In the genomic region with DNA sequence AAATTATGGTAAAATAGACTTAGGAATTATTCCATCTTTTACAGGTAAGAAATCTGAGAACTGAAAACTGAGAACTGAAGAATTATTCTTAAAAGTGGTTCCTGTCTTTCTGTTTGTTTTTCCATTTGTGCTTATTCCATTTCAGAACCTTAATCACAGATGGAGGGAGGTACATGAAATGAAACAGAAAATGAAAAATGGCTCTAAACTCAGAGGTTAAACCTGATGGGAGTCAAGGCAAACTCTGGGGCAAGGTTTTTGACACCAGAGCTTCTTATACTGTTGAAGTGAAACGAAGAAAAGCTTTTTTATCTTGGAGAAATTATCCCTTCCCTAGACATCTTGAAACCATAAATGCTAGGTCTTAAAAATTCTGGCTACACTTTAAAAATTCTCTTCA, we compare ENCODE assay signal across 28 cellular contexts.
"Had no signal": no experiment of that assay in that cellular context is flagged by ENCODE, and none has a peak within 500 bp of the region (broad histone marks: within the 10 kb centered on the region; RNA-seq: fewer than 3 reads in every experiment).

No MANE protein-coding gene starts in this region.

- H3K4me1 Mint-ChIP-seq: naive B cell, neural crest cell had no signal

- H3K27me3 Mint-ChIP-seq: naive B cell; natural killer cell treated with Interleukin-12 subunit alpha and Interleukin-12 subunit beta and Interleukin-15 and Interleukin-18, amount 100 ng/mL, for 72 hours; progenitor cell of endocrine pancreas had no signal

- H2AFZ ChIP-seq: hepatocyte, parathyroid adenoma had no signal

- H3K79me2 ChIP-seq: hepatocyte, parathyroid adenoma had no signal

- H3K4me2 ChIP-seq: hepatocyte, smooth muscle cell had no signal

- H3K27ac ChIP-seq: dorsolateral prefrontal cortex, esophagus muscularis mucosa, foreskin keratinocyte, gastroesophageal sphincter, heart left ventricle, hepatocyte, left lung, parathyroid adenoma, right lobe of liver, stomach, tibial artery had no signal

- H3K36me3 Mint-ChIP-seq: mesothelial cell of epicardium; naive B cell; natural killer cell treated with Interleukin-12 subunit alpha and Interleukin-12 subunit beta and Interleukin-15 and Interleukin-18, amount 100 ng/mL, for 72 hours; type B pancreatic cell had no signal

- H3K27ac Mint-ChIP-seq: mesothelial cell of epicardium; naive B cell; natural killer cell treated with Interleukin-12 subunit alpha and Interleukin-12 subunit beta and Interleukin-15 and Interleukin-18, amount 100 ng/mL, for 72 hours; progenitor cell of endocrine pancreas; type B pancreatic cell had no signal

- ATAC-seq: foreskin keratinocyte; gastroesophageal sphincter; heart left ventricle; left lung; mucosa of descending colon; natural killer cell treated with Interleukin-12 subunit alpha and Interleukin-12 subunit beta and Interleukin-15 and Interleukin-18, amount 100 ng/mL, for 72 hours; right lobe of liver had no signal

- H3K9ac ChIP-seq: parathyroid adenoma had no signal

- H3K36me3 ChIP-seq: esophagus muscularis mucosa, gastroesophageal sphincter, heart left ventricle, left lung, right lobe of liver, stomach, tibial artery had no signal

- H3K27me3 ChIP-seq: dorsolateral prefrontal cortex, esophagus muscularis mucosa, foreskin keratinocyte, gastroesophageal sphincter, heart left ventricle, hepatocyte, left lung, right lobe of liver, stomach, tibial artery had no signal

- H3K4me3 Mint-ChIP-seq: mesothelial cell of epicardium; naive B cell; natural killer cell treated with Interleukin-12 subunit alpha and Interleukin-12 subunit beta and Interleukin-15 and Interleukin-18, amount 100 ng/mL, for 72 hours; neural crest cell; type B pancreatic cell had no signal

- H3K9me3 Mint-ChIP-seq: mesothelial cell of epicardium, neural crest cell, type B pancreatic cell had no signal

- DNase-seq: dorsolateral prefrontal cortex; effector CD4-positive, alpha-beta T cell; foreskin keratinocyte; heart left ventricle; kidney; left lung; mesenchymal stem cell; mucosa of descending colon; naive B cell; right lobe of liver; stimulated activated CD4-positive, alpha-beta T cell treated with anti-CD3 and anti-CD28 coated beads, Interleukin-12 subunit alpha, Interleukin-12 subunit beta, amount 100 ng/mL, for 4 hours; stimulated activated CD4-positive, alpha-beta T cell treated with anti-CD3 and anti-CD28 coated beads, Interleukin-1b, Interleukin-23, amount 100 ng/mL, for 48 hours; stimulated activated CD4-positive, alpha-beta T cell treated with anti-CD3 and anti-CD28 coated beads, Interleukin-4, amount 100 ng/mL, for 1 hour; stimulated activated CD8-positive, alpha-beta memory T cell treated with anti-CD3 and anti-CD28 coated beads, Interleukin-4, amount 100 ng/mL, for 48 hours; stimulated activated naive CD4-positive, alpha-beta T cell treated with Interleukin-2 at 50 U/mL for 16 hours; stomach; tibial artery had no signal

- H3K4me1 ChIP-seq: esophagus muscularis mucosa, foreskin keratinocyte, gastroesophageal sphincter, heart left ventricle, left lung, parathyroid adenoma, right lobe of liver, stomach, tibial artery had no signal

- H3K9me3 ChIP-seq: esophagus muscularis mucosa, gastroesophageal sphincter, heart left ventricle, left lung, mucosa of descending colon, right lobe of liver, stomach, tibial artery had no signal

- FAIRE-seq: colon, kidney had no signal

- H3K4me3 ChIP-seq: dorsolateral prefrontal cortex, esophagus muscularis mucosa, gastroesophageal sphincter, heart left ventricle, hepatocyte, left lung, mucosa of descending colon, right lobe of liver, smooth muscle cell, stomach, tibial artery had no signal
